ENCODE assay signal across 1 cellular context in genomic region chr22:42056757-42057511, GRCh38.
TF ChIP-seq lines count a peak whose summit lies in the region.

No MANE protein-coding gene starts in this region.

TF ChIP-seq in HepG2, 621 proteins besides CTCF, POLR2A, EP300 and RAD21:
- no peak for TF ChIP-seq ZFP36 (IDR thresholded peaks at IDR 0.05; ENCODE audit: borderline replicate concordance, low read depth, low read length, partially characterized antibody)
- peak; percentile 78; the same call in 1 of the 2 replicates for TF ChIP-seq ZNF160 (CRISPR knock-in tag; IDR thresholded peaks at IDR 0.05)
- TF ChIP-seq ZNF317 (CRISPR knock-in tag; IDR thresholded peaks at IDR 0.05) = peak; percentile 97
